In genomic region chr2:177251165-177251542, GRCh38 we compare ENCODE assay signal across 8 cellular contexts. TPM values are rescaled to one million over a fixed set of nuclear protein-coding genes. Genes with fewer than 3 reads are reported as not detected.
DNase-seq lines count a peak whose midpoint lies in the region; ATAC-seq and TF ChIP-seq lines count a peak whose summit lies in the region.

No MANE protein-coding gene starts in this region.

- no peak for DNase-seq in DND-41
- DNase-seq in activated B cell treated with CpG ODN at 0.5 μM for 24 hours = no peak
- no peak for DNase-seq in right cardiac atrium
- no peak for DNase-seq in GM13976 (ENCODE audit: low spot score)
- no peak for DNase-seq in MM.1S
- no peak for DNase-seq in putamen (ENCODE audit: low spot score)
- DNase-seq in activated gamma-delta T cell treated with Interleukin-2 at 50 U/mL for 16 hours = no peak

- H3K9me2 ChIP-seq in MM.1S (replicated peaks; ENCODE audit: insufficient read depth, low read length) = no peaks in the 10 kb centered on the region

- H2AFZ ChIP-seq in DND-41 (ENCODE audit: low read depth, low read length) (no peak overlapping the region), MM.1S (ENCODE audit: low read length) (no peak overlapping the region)

- intact Hi-C loops in activated B cell treated with CpG ODN at 0.5 μM for 24 hours (cut with micrococcal nuclease) (no loop called here), right cardiac atrium (cut with DNase I) (loop anchor here in 2 of 4 donors (5.0 to 10.0 kb wide), 2 partner anchors 34 to 76 kb away; no protein-coding TSS in a partner anchor)

- TF ChIP-seq CTCF in DND-41 (IDR thresholded peaks at IDR 0.05; ENCODE audit: borderline replicate concordance, extremely low read depth, low read length, poor library complexity, severe bottlenecking) = no peak
- TF ChIP-seq CTCF in activated B cell treated with CpG ODN at 0.5 μM for 24 hours (IDR thresholded peaks at IDR 0.05) = no peak
- no peak for TF ChIP-seq CTCF in GM13976 (IDR thresholded peaks at IDR 0.05; ENCODE audit: borderline replicate concordance, control extremely low read depth, extremely low read depth, insufficient read depth, missing control alignments)
- TF ChIP-seq CTCF in MM.1S (IDR thresholded peaks at IDR 0.05; ENCODE audit: low read length) = no peak

- CTCF ChIA-PET in activated B cell treated with CpG ODN at 0.5 μM for 24 hours (lab: Charles Lee) = no interaction called here

- H3K27ac ChIP-seq in DND-41 (ENCODE audit: low read length) (peak overlapping the region; percentile 38; the same call in 1 of the 2 replicates), right cardiac atrium (ENCODE audit: low read length) (peak overlapping the region; percentile 57), skin epidermis (peak overlapping the region in 17 of 21 experiments; percentile 0 to 83 (median 70)), MM.1S (ENCODE audit: low read length) (no peak overlapping the region)

- H3K4me3 Mint-ChIP-seq in activated B cell treated with CpG ODN at 0.5 μM for 24 hours = no peak overlapping the region

- H3K27me3 ChIP-seq in DND-41 (ENCODE audit: insufficient read depth, low read length, poor library complexity) (no peaks in the 10 kb centered on the region), right cardiac atrium (ENCODE audit: control insufficient read depth, insufficient read depth) (no peaks in the 10 kb centered on the region), MM.1S (replicated peaks; ENCODE audit: insufficient read depth, low read length) (no peaks in the 10 kb centered on the region)

- POLR2A ChIA-PET in activated B cell treated with CpG ODN at 0.5 μM for 24 hours (lab: Charles Lee) = interaction anchor here (0.6 to 3.8 kb wide), 2 partner anchors 10 to 13 kb away, joined by 4 to 23 read pairs; partner anchors contain the start of gene NFE2L2

- peaks cover 41% of the 10 kb centered on the region for H3K36me3 ChIP-seq in DND-41 (ENCODE audit: insufficient read depth, low read length)
- no peaks in the 10 kb centered on the region for H3K36me3 ChIP-seq in MM.1S (replicated peaks; ENCODE audit: insufficient read depth, low read length)

- H3K4me2 ChIP-seq in DND-41 (ENCODE audit: insufficient read depth, low read length) (no peak overlapping the region), MM.1S (ENCODE audit: low read depth, low read length) (no peak overlapping the region)

- in situ Hi-C loops in GM13976 (cut with MboI; ENCODE audit: low sequenced_read_pairs, unreplicated experiment) = no loop called here

- H3K27me3 Mint-ChIP-seq in activated B cell treated with CpG ODN at 0.5 μM for 24 hours = no peaks in the 10 kb centered on the region

- no peaks in the 10 kb centered on the region for H3K9me3 Mint-ChIP-seq in activated B cell treated with CpG ODN at 0.5 μM for 24 hours

- no peaks in the 10 kb centered on the region for H3F3A ChIP-seq in MM.1S (ENCODE audit: insufficient read depth, low read length)

- H3K79me2 ChIP-seq in DND-41 (ENCODE audit: insufficient read depth, low read length) (peaks cover 99% of the 10 kb centered on the region), MM.1S (ENCODE audit: low read length) (peaks cover 100% of the 10 kb centered on the region)

- H4K20me1 ChIP-seq in DND-41 (ENCODE audit: insufficient read depth, low read length) (peaks cover 89% of the 10 kb centered on the region), MM.1S (ENCODE audit: insufficient read depth, low read length) (peaks cover 49% of the 10 kb centered on the region)

- ATAC-seq in DND-41 (ENCODE audit: insufficient read depth, low read depth) (no peak), activated B cell treated with CpG ODN at 0.5 μM for 24 hours (ENCODE audit: low read depth) (no peak), right cardiac atrium (no peak)

- H3K9ac ChIP-seq in DND-41 (ENCODE audit: low read depth, low read length) (no peak overlapping the region), MM.1S (ENCODE audit: low read length) (no peak overlapping the region)

- peak overlapping the region; percentile 59 for H3K27ac Mint-ChIP-seq in activated B cell treated with CpG ODN at 0.5 μM for 24 hours

- WGBS in right cardiac atrium = 83% methylated on average over 3 of the region's 3 CpGs

- H3K4me3 ChIP-seq in DND-41 (ENCODE audit: low read depth in 1 of 2, low read length in 2 of 2) (no peak overlapping the region), right cardiac atrium (ENCODE audit: low read length) (no peak overlapping the region), skin epidermis (no peak overlapping the region), MM.1S (ENCODE audit: low read length) (no peak overlapping the region)

- H3K9me3 ChIP-seq in DND-41 (ENCODE audit: insufficient read depth, low read length, severe bottlenecking) (no peaks in the 10 kb centered on the region), right cardiac atrium (ENCODE audit: control insufficient read depth, low read length) (no peaks in the 10 kb centered on the region), MM.1S (replicated peaks; ENCODE audit: insufficient read depth, low read length) (no peaks in the 10 kb centered on the region)

- peaks cover 12% of the 10 kb centered on the region for H3K4me1 ChIP-seq in DND-41 (ENCODE audit: insufficient read depth, low read length)
- peaks cover 37% of the 10 kb centered on the region for H3K4me1 ChIP-seq in right cardiac atrium (ENCODE audit: control insufficient read depth, insufficient read depth, low read length)
- H3K4me1 ChIP-seq in MM.1S (ENCODE audit: low read length) = no peaks in the 10 kb centered on the region

- H3K4me1 Mint-ChIP-seq in activated B cell treated with CpG ODN at 0.5 μM for 24 hours = peaks cover 76% of the 10 kb centered on the region

- peaks cover 54% of the 10 kb centered on the region for H3K36me3 Mint-ChIP-seq in activated B cell treated with CpG ODN at 0.5 μM for 24 hours (ENCODE audit: low read depth)

RNA-seq across cellular contexts. Expression of gene NFE2L2, which starts 13.4 kb away (rescaled TPM):
- total RNA-seq in activated B cell treated with CpG ODN at 0.5 μM for 24 hours (79.1 and 89.3 TPM in 2 replicates), right cardiac atrium (10 to 100 TPM; 70.0 to 95.7 (median 77.7) TPM)
- polyA plus RNA-seq in right cardiac atrium = 55.8 TPM

RNA-seq across cellular contexts. Expression of gene HNRNPA3, which starts 38.6 kb away (rescaled TPM):
- 254 and 275 TPM in 2 replicates for total RNA-seq in activated B cell treated with CpG ODN at 0.5 μM for 24 hours
- 100 to 1,000 TPM in 1 of 4 donors, 10 to 100 TPM in 3; 66.9 to 110 (median 84.2) TPM for total RNA-seq in right cardiac atrium
- 74.1 TPM for polyA plus RNA-seq in right cardiac atrium
